In the genomic region with DNA sequence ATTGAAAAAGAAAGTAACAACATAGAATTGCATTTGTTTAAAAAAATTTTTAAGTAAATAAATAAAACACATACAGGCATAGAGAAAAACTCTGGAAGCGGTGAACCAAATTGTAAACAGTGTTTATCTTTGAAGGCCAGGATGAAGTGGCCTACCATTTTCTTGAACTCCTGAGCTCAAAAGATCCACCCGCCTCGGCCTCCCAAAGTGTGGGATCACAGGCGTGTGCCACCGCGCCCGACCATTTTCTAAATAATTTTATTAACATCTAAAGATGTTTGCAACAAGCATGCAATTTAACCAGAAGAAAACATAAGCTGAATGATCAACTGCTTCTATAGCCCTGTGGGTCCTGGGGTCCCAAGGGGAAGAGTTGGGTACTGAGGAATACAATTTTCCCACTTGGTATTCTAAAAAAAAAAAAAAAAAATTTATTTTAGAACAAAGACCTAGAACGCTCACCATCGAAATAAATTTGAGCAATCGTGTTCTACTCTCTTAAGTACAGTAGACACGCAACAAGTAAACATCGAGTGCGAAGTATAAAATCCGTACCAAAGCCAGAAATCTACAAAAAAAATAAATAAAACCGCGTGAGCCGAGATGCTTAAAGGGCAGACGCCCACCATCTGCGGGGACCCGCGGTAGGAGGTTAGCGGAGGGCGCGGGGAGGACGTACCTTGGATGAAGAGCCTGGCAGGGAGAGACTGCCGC, we compare ENCODE assay signal across 8 cellular contexts. TPM values are rescaled to one million over a fixed set of nuclear protein-coding genes. Genes with fewer than 3 reads are reported as not detected.
DNase-seq lines count a peak whose midpoint lies in the region; ATAC-seq and TF ChIP-seq lines count a peak whose summit lies in the region.

No MANE protein-coding gene starts in this region.

- no peak for TF ChIP-seq CTCF in activated CD8-positive, alpha-beta T cell treated with anti-CD3 and anti-CD28 coated beads for 36 hours (IDR thresholded peaks at IDR 0.05)
- TF ChIP-seq CTCF in smooth muscle cell (IDR thresholded peaks at IDR 0.05; ENCODE audit: borderline replicate concordance, insufficient read depth, poor library complexity, severe bottlenecking), result no peak

- H3K4me2 ChIP-seq in smooth muscle cell, result peak overlapping the region; percentile 91

- DNase-seq in CD4-positive, CD25-positive, alpha-beta regulatory T cell, result peak in 2 of 3 donors; percentile 8 to 44
- DNase-seq in Jurkat, Clone E6-1 (ENCODE audit: low read depth, low spot score), result peak; percentile 9
- peak; percentile 37 for DNase-seq in activated CD8-positive, alpha-beta T cell treated with anti-CD3 and anti-CD28 coated beads for 36 hours
- DNase-seq in right cardiac atrium (peak in 1 of 3 donors; percentile 47), smooth muscle cell (lab: John Stamatoyannopoulos, UW; ENCODE audit: unreplicated experiment) (no peak), putamen (ENCODE audit: low spot score) (no peak)

- CTCF ChIA-PET in activated CD8-positive, alpha-beta T cell treated with anti-CD3 and anti-CD28 coated beads for 36 hours (lab: Charles Lee), result interaction anchor here (0.7 to 4.0 kb wide), 8 partner anchors 10 to 158 kb away, joined by 3 to 20 read pairs (median 4); no protein-coding TSS in a partner anchor

- H3K27ac ChIP-seq in CD4-positive, CD25-positive, alpha-beta regulatory T cell (ENCODE audit: insufficient read depth, low read length, poor library complexity, severe bottlenecking), result peak overlapping the region; percentile 85
- peak overlapping the region; percentile 94 for H3K27ac ChIP-seq in right cardiac atrium (ENCODE audit: low read length)
- peak overlapping the region; percentile 44 for H3K27ac ChIP-seq in smooth muscle cell (ENCODE audit: low read depth)

- H3K27me3 ChIP-seq in CD4-positive, CD25-positive, alpha-beta regulatory T cell (ENCODE audit: control insufficient read depth, insufficient read depth, low read length), result no peaks in the 10 kb centered on the region
- H3K27me3 ChIP-seq in right cardiac atrium (ENCODE audit: control insufficient read depth, insufficient read depth), result no peaks in the 10 kb centered on the region
- H3K27me3 ChIP-seq in smooth muscle cell (ENCODE audit: low read depth), result no peaks in the 10 kb centered on the region

- peak overlapping the region; percentile 94 for H3K4me3 ChIP-seq in CD4-positive, CD25-positive, alpha-beta regulatory T cell (ENCODE audit: low read depth, low read length)
- peak overlapping the region; percentile 83 for H3K4me3 ChIP-seq in Jurkat, Clone E6-1 (ENCODE audit: low read length)
- H3K4me3 ChIP-seq in right cardiac atrium (ENCODE audit: low read length) (peak overlapping the region; percentile 100), smooth muscle cell (peak overlapping the region; percentile 75)

- peaks cover 12% of the 10 kb centered on the region for H4K20me1 ChIP-seq in smooth muscle cell (ENCODE audit: low read depth)

- peaks cover 10 to 34% (median 26%) of the 10 kb centered on the region in 4 donors for H3K4me1 Mint-ChIP-seq in CD4-positive, CD25-positive, alpha-beta regulatory T cell
- peaks cover 24% of the 10 kb centered on the region for H3K4me1 Mint-ChIP-seq in activated CD8-positive, alpha-beta T cell treated with anti-CD3 and anti-CD28 coated beads for 36 hours (ENCODE audit: low read depth)

- H3F3A ChIP-seq in smooth muscle cell (ENCODE audit: low read depth), result no peaks in the 10 kb centered on the region

- peaks cover 0 to under 1% of the 10 kb centered on the region in 2 experiments for H3K9me3 ChIP-seq in CD4-positive, CD25-positive, alpha-beta regulatory T cell (ENCODE audit: control insufficient read depth in 2 of 2, low read length in 2 of 2)
- no peaks in the 10 kb centered on the region for H3K9me3 ChIP-seq in right cardiac atrium (ENCODE audit: control insufficient read depth, low read length)
- H3K9me3 ChIP-seq in smooth muscle cell (replicated peaks; ENCODE audit: low read depth), result no peaks in the 10 kb centered on the region

- peak overlapping the region; percentile 97 for H2AFZ ChIP-seq in smooth muscle cell (ENCODE audit: low read depth)

- peak overlapping the region; percentile 94 to 98 (median 96) for H3K4me3 Mint-ChIP-seq in CD4-positive, CD25-positive, alpha-beta regulatory T cell
- H3K4me3 Mint-ChIP-seq in activated CD8-positive, alpha-beta T cell treated with anti-CD3 and anti-CD28 coated beads for 36 hours, result peak overlapping the region; percentile 91

- POLR2A ChIA-PET in activated CD8-positive, alpha-beta T cell treated with anti-CD3 and anti-CD28 coated beads for 36 hours (lab: Charles Lee), result interaction anchor here (0.9 to 2.7 kb wide), 6 partner anchors 26 to 138 kb away, joined by 3 to 7 read pairs (median 3); a partner anchor contains a TSS

- peak overlapping the region; percentile 42 for H3K9ac ChIP-seq in smooth muscle cell (ENCODE audit: low read depth)

- WGBS in right cardiac atrium, result under 1% methylated on average over 26 of the region's 26 CpGs
- WGBS in smooth muscle cell (ENCODE audit: low lambda C conversion rate), result 1% methylated on average over 26 of the region's 26 CpGs

- peaks cover 14% of the 10 kb centered on the region for H3K27me3 Mint-ChIP-seq in CD4-positive, CD25-positive, alpha-beta regulatory T cell
- H3K27me3 Mint-ChIP-seq in activated CD8-positive, alpha-beta T cell treated with anti-CD3 and anti-CD28 coated beads for 36 hours, result no peaks in the 10 kb centered on the region

- ATAC-seq in CD4-positive, CD25-positive, alpha-beta regulatory T cell (ENCODE audit: low read depth in 2 of 2), result no peak
- ATAC-seq in activated CD8-positive, alpha-beta T cell treated with anti-CD3 and anti-CD28 coated beads for 36 hours, result no peak
- ATAC-seq in right cardiac atrium, result no peak
- no peak for ATAC-seq in HG03432 (IDR thresholded peaks at IDR 0.05; ENCODE audit: unreplicated experiment)
- no peak for ATAC-seq in GM18867 (IDR thresholded peaks at IDR 0.05; ENCODE audit: unreplicated experiment)

- H3K4me1 ChIP-seq in CD4-positive, CD25-positive, alpha-beta regulatory T cell (ENCODE audit: control insufficient read depth, insufficient read depth, low read length, poor library complexity, severe bottlenecking), result peaks cover 30% of the 10 kb centered on the region
- H3K4me1 ChIP-seq in right cardiac atrium (ENCODE audit: control insufficient read depth, insufficient read depth, low read length), result peaks cover 2% of the 10 kb centered on the region
- H3K4me1 ChIP-seq in smooth muscle cell (ENCODE audit: low read depth), result peaks cover 7% of the 10 kb centered on the region

- intact Hi-C loops in activated CD8-positive, alpha-beta T cell treated with anti-CD3 and anti-CD28 coated beads for 36 hours (cut with micrococcal nuclease), result loop anchor here (5.0 to 10.0 kb wide), 3 partner anchors 115 to 358 kb away; a partner anchor contains a TSS
- intact Hi-C loops in right cardiac atrium (cut with DNase I), result loop anchor here in 1 of 4 donors (10.0 kb wide), 1 partner anchor 118 kb away; a partner anchor contains a TSS

- H3K36me3 ChIP-seq in CD4-positive, CD25-positive, alpha-beta regulatory T cell (ENCODE audit: control insufficient read depth, insufficient read depth, low read length), result no peaks in the 10 kb centered on the region
- no peaks in the 10 kb centered on the region for H3K36me3 ChIP-seq in smooth muscle cell (ENCODE audit: low read depth)

- peaks cover 0 to 10% (median 2%) of the 10 kb centered on the region in 7 donors for H3K9me3 Mint-ChIP-seq in CD4-positive, CD25-positive, alpha-beta regulatory T cell
- H3K9me3 Mint-ChIP-seq in activated CD8-positive, alpha-beta T cell treated with anti-CD3 and anti-CD28 coated beads for 36 hours, result peaks cover 5% of the 10 kb centered on the region

- peaks cover 37% of the 10 kb centered on the region for H3K79me2 ChIP-seq in smooth muscle cell (ENCODE audit: low read depth)

- no peaks in the 10 kb centered on the region for H3K36me3 Mint-ChIP-seq in CD4-positive, CD25-positive, alpha-beta regulatory T cell
- H3K36me3 Mint-ChIP-seq in activated CD8-positive, alpha-beta T cell treated with anti-CD3 and anti-CD28 coated beads for 36 hours (ENCODE audit: low read depth), result peaks cover 13% of the 10 kb centered on the region

- H3K27ac Mint-ChIP-seq in CD4-positive, CD25-positive, alpha-beta regulatory T cell, result peak overlapping the region; percentile 95 to 97 (median 96)
- H3K27ac Mint-ChIP-seq in activated CD8-positive, alpha-beta T cell treated with anti-CD3 and anti-CD28 coated beads for 36 hours, result peak overlapping the region; percentile 96

RNA-seq across cellular contexts. Expression of a gene that starts 0.5 kb away (rescaled TPM):
- 34.8 TPM for total RNA-seq in CD4-positive, CD25-positive, alpha-beta regulatory T cell
- 10 to 100 TPM; 16.2 to 25.2 (median 20.6) TPM for polyA plus RNA-seq in CD4-positive, CD25-positive, alpha-beta regulatory T cell
- polyA plus RNA-seq in Jurkat, Clone E6-1 (2012; ENCODE audit: insufficient read depth, insufficient read length), result 27.1 TPM
- total RNA-seq in activated CD8-positive, alpha-beta T cell treated with anti-CD3 and anti-CD28 coated beads for 36 hours, result 10 to 100 TPM; 51.0 to 55.8 TPM
- total RNA-seq in right cardiac atrium, result 1 to 10 TPM; 6.4 to 9.3 (median 8.3) TPM
- 3.5 TPM for polyA plus RNA-seq in right cardiac atrium
- total RNA-seq in smooth muscle cell, result 15.4 and 21.9 TPM in 2 replicates
- polyA plus RNA-seq in smooth muscle cell, result 8.9 and 10.5 TPM in 2 replicates

Comparison
In these comparisons a context has a peak if more than half of its experiments do, and no peak if none do; other contexts are left out.
1. DNase-seq: peak in CD4-positive, CD25-positive, alpha-beta regulatory T cell (2 of 3), Jurkat, Clone E6-1 (single experiment) and activated CD8-positive, alpha-beta T cell treated with anti-CD3 and anti-CD28 coated beads for 36 hours (single experiment); none in smooth muscle cell (single experiment) and putamen (single experiment).
2. H3K27ac ChIP-seq: peak in every context shown above with its lines; median percentile 94 in right cardiac atrium; 85 in CD4-positive, CD25-positive, alpha-beta regulatory T cell; 44 in smooth muscle cell.
3. Peak in every context shown above with its lines, with median percentiles within 50 percentile points of each other: H3K4me3 ChIP-seq.